ENCODE assay signal across 33 cellular contexts in genomic region chr9:130114741-130115140, GRCh38. TPM values are rescaled to one million over a fixed set of nuclear protein-coding genes. Genes with fewer than 3 reads are reported as not detected.
A peak's percentile ranks its signal among the peaks of the same experiment; 100 is the strongest.
DNase-seq lines count a peak whose midpoint lies in the region; ATAC-seq and TF ChIP-seq lines count a peak whose summit lies in the region.
"Had no signal": no experiment of that assay in that cellular context is flagged by ENCODE, and none has a peak within 500 bp of the region (broad histone marks: within the 10 kb centered on the region; RNA-seq: fewer than 3 reads in every experiment).

No MANE protein-coding gene starts in this region.

- no peaks in the 10 kb centered on the region for H3K27me3 Mint-ChIP-seq in activated CD8-positive, alpha-beta T cell treated with anti-CD3 and anti-CD28 coated beads for 36 hours
- H3K27me3 Mint-ChIP-seq in activated CD8-positive, alpha-beta T cell treated with anti-CD3 and anti-CD28 coated beads, Interleukin-2, amount 10 ng/mL, durations not matched to agents 7 days and 5 days (ENCODE audit: low read depth): no peaks in the 10 kb centered on the region
- H3K27me3 Mint-ChIP-seq: activated CD4-positive, alpha-beta T cell treated with anti-CD3 and anti-CD28 coated beads, Interleukin-2, amount 10 ng/mL, durations not matched to agents 24 days and 14 days; activated naive CD8-positive, alpha-beta T cell treated with anti-CD3 and anti-CD28 coated beads for 36 hours; activated T-cell treated with anti-CD3 and anti-CD28 coated beads, Interleukin-2, amount 50 U/mL, for 24 hours; dendritic cell treated with granulocyte-macrophage colony-stimulating factor and Interleukin-4, amounts not matched to agents 40 ng/mL and 50 ng/mL, for 4 days had no signal

- H3K4me3 Mint-ChIP-seq in activated CD8-positive, alpha-beta T cell treated with anti-CD3 and anti-CD28 coated beads for 36 hours: no peak overlapping the region
- no peak overlapping the region for H3K4me3 Mint-ChIP-seq in activated CD8-positive, alpha-beta T cell treated with anti-CD3 and anti-CD28 coated beads, Interleukin-2, amount 10 ng/mL, durations not matched to agents 7 days and 5 days
- H3K4me3 Mint-ChIP-seq: activated CD4-positive, alpha-beta T cell treated with anti-CD3 and anti-CD28 coated beads, Interleukin-2, amount 10 ng/mL, durations not matched to agents 24 days and 14 days; activated naive CD8-positive, alpha-beta T cell treated with anti-CD3 and anti-CD28 coated beads for 36 hours; activated T-cell treated with anti-CD3 and anti-CD28 coated beads, Interleukin-2, amount 50 U/mL, for 24 hours; CD14-positive monocyte; dendritic cell treated with granulocyte-macrophage colony-stimulating factor and Interleukin-4, amounts not matched to agents 40 ng/mL and 50 ng/mL, for 4 days; neural crest cell; WTC11 had no signal

- H3K9me3 ChIP-seq in mesenchymal stem cell (ENCODE audit: control insufficient read depth, low read length): no peaks in the 10 kb centered on the region
- H3K9me3 ChIP-seq in breast epithelium: no peaks in the 10 kb centered on the region
- no peaks in the 10 kb centered on the region for H3K9me3 ChIP-seq in HAP-1
- H3K9me3 ChIP-seq: ascending aorta, mucosa of descending colon, ovary, SJCRH30 had no signal

- CTCF ChIA-PET in activated CD8-positive, alpha-beta T cell treated with anti-CD3 and anti-CD28 coated beads for 36 hours (lab: Charles Lee): no interaction called here
- CTCF ChIA-PET in activated CD8-positive, alpha-beta T cell treated with anti-CD3 and anti-CD28 coated beads, Interleukin-2, amount 10 ng/mL, durations not matched to agents 7 days and 5 days (lab: Charles Lee): interaction anchor here (0.9 kb wide), 1 partner anchor 121 kb away, joined by 3 read pairs; no protein-coding TSS in a partner anchor

- in situ Hi-C loops in HAP-1 (cut with MboI; ENCODE audit: low sequenced_read_pairs): loop anchor here (25.0 kb wide), 1 partner anchor 223 kb away; no protein-coding TSS in a partner anchor

- POLR2A ChIA-PET in activated CD8-positive, alpha-beta T cell treated with anti-CD3 and anti-CD28 coated beads for 36 hours (lab: Charles Lee): interaction anchor here (1.5 kb wide), 1 partner anchor 13 kb away, joined by 4 read pairs; no protein-coding TSS in a partner anchor
- POLR2A ChIA-PET in activated CD8-positive, alpha-beta T cell treated with anti-CD3 and anti-CD28 coated beads, Interleukin-2, amount 10 ng/mL, durations not matched to agents 7 days and 5 days (lab: Charles Lee): interaction anchor here (0.6 kb wide), 1 partner anchor 197 kb away, joined by 3 read pairs; no protein-coding TSS in a partner anchor

- H3K36me3 Mint-ChIP-seq in activated CD8-positive, alpha-beta T cell treated with anti-CD3 and anti-CD28 coated beads for 36 hours (ENCODE audit: low read depth): peaks cover 16% of the 10 kb centered on the region
- peaks cover 15% of the 10 kb centered on the region for H3K36me3 Mint-ChIP-seq in activated CD8-positive, alpha-beta T cell treated with anti-CD3 and anti-CD28 coated beads, Interleukin-2, amount 10 ng/mL, durations not matched to agents 7 days and 5 days (ENCODE audit: low read depth)

- H2BK5ac ChIP-seq in mesenchymal stem cell (ENCODE audit: low read depth, low read length, poor library complexity, severe bottlenecking): no peak overlapping the region

- DNase-seq in activated CD8-positive, alpha-beta T cell treated with anti-CD3 and anti-CD28 coated beads for 36 hours: no peak
- DNase-seq in activated CD8-positive, alpha-beta T cell treated with anti-CD3 and anti-CD28 coated beads, Interleukin-2, amount 10 ng/mL, durations not matched to agents 7 days and 5 days: no peak
- DNase-seq in erythroblast (lab: John Stamatoyannopoulos, UW) (peak; percentile 37 to 41), mesenchymal stem cell (peak; percentile 38), NCI-H2227 treated with DMSO at 0.1 percent for 48 hours (lab: John Stamatoyannopoulos, UW) (no peak), breast epithelium (ENCODE audit: low spot score in 2 of 2) (no peak), HAP-1 (ENCODE audit: low spot score in 2 of 2) (no peak)
- DNase-seq: activated CD4-positive, alpha-beta T cell treated with anti-CD3 and anti-CD28 coated beads, Interleukin-2, amount 10 ng/mL, durations not matched to agents 24 days and 14 days; activated gamma-delta T cell; activated naive CD8-positive, alpha-beta T cell treated with anti-CD3 and anti-CD28 coated beads for 36 hours; activated T-cell treated with anti-CD3 and anti-CD28 coated beads, Interleukin-2, amount 50 U/mL, for 24 hours; central memory CD4-positive, alpha-beta T cell; hypothalamus; Kasumi-1; left colon; mucosa of descending colon; NCI-H146; NCI-H2107; NCI-H446; NCI-H774; ovary; retina; RPMI8226; SJCRH30; stimulated activated CD4-positive, alpha-beta T cell treated with anti-CD3 and anti-CD28 coated beads, Interleukin-1b, Interleukin-23, amount 100 ng/mL, for 48 hours; stimulated activated naive CD8-positive, alpha-beta T cell treated with anti-CD3 and anti-CD28 coated beads, Interleukin-15, Interleukin-2, amounts not matched to agents 100 U/mL and 50 U/mL, for 24 hours had no signal

- H3K9me3 Mint-ChIP-seq in activated CD8-positive, alpha-beta T cell treated with anti-CD3 and anti-CD28 coated beads for 36 hours: no peaks in the 10 kb centered on the region
- no peaks in the 10 kb centered on the region for H3K9me3 Mint-ChIP-seq in activated CD8-positive, alpha-beta T cell treated with anti-CD3 and anti-CD28 coated beads, Interleukin-2, amount 10 ng/mL, durations not matched to agents 7 days and 5 days (ENCODE audit: insufficient read depth)
- H3K9me3 Mint-ChIP-seq: activated CD4-positive, alpha-beta T cell treated with anti-CD3 and anti-CD28 coated beads, Interleukin-2, amount 10 ng/mL, durations not matched to agents 24 days and 14 days; activated naive CD8-positive, alpha-beta T cell treated with anti-CD3 and anti-CD28 coated beads for 36 hours; activated T-cell treated with anti-CD3 and anti-CD28 coated beads, Interleukin-2, amount 50 U/mL, for 24 hours; CD14-positive monocyte; dendritic cell treated with granulocyte-macrophage colony-stimulating factor and Interleukin-4, amounts not matched to agents 40 ng/mL and 50 ng/mL, for 4 days; neural crest cell; WTC11 had no signal

- no peak overlapping the region for H4K8ac ChIP-seq in mesenchymal stem cell (ENCODE audit: low read length)

- intact Hi-C loops in activated CD8-positive, alpha-beta T cell treated with anti-CD3 and anti-CD28 coated beads for 36 hours (cut with micrococcal nuclease): no loop called here
- intact Hi-C loops in breast epithelium (cut with DNase I; ENCODE audit: low total_unique reads): no loop called here

- TF ChIP-seq CTCF in activated CD8-positive, alpha-beta T cell treated with anti-CD3 and anti-CD28 coated beads for 36 hours (IDR thresholded peaks at IDR 0.05): no peak
- TF ChIP-seq CTCF in breast epithelium (IDR thresholded peaks at IDR 0.05): no peak

- peak overlapping the region; percentile 20 for H3K27ac Mint-ChIP-seq in activated CD8-positive, alpha-beta T cell treated with anti-CD3 and anti-CD28 coated beads for 36 hours
- H3K27ac Mint-ChIP-seq in activated CD8-positive, alpha-beta T cell treated with anti-CD3 and anti-CD28 coated beads, Interleukin-2, amount 10 ng/mL, durations not matched to agents 7 days and 5 days: no peak overlapping the region
- H3K27ac Mint-ChIP-seq: activated CD4-positive, alpha-beta T cell treated with anti-CD3 and anti-CD28 coated beads, Interleukin-2, amount 10 ng/mL, durations not matched to agents 24 days and 14 days; activated naive CD8-positive, alpha-beta T cell treated with anti-CD3 and anti-CD28 coated beads for 36 hours; activated T-cell treated with anti-CD3 and anti-CD28 coated beads, Interleukin-2, amount 50 U/mL, for 24 hours; dendritic cell treated with granulocyte-macrophage colony-stimulating factor and Interleukin-4, amounts not matched to agents 40 ng/mL and 50 ng/mL, for 4 days; WTC11 had no signal

- H3K18ac ChIP-seq in mesenchymal stem cell (ENCODE audit: low read depth in 1 of 2, low read length in 2 of 2): no peak overlapping the region

- ATAC-seq in activated CD8-positive, alpha-beta T cell treated with anti-CD3 and anti-CD28 coated beads for 36 hours: no peak
- ATAC-seq in activated CD8-positive, alpha-beta T cell treated with anti-CD3 and anti-CD28 coated beads, Interleukin-2, amount 10 ng/mL, durations not matched to agents 7 days and 5 days: no peak
- ATAC-seq in SK-N-SH treated with all-trans-retinoic acid at 6 μM for 48 hours: no peak
- ATAC-seq: esophagus mucosa; left colon; mucosa of descending colon; stimulated activated naive CD8-positive, alpha-beta T cell treated with anti-CD3 and anti-CD28 coated beads, Interleukin-15, Interleukin-2, amounts not matched to agents 100 U/mL and 50 U/mL, for 24 hours; WTC11 had no signal

- no peaks in the 10 kb centered on the region for H3K27me3 ChIP-seq in mesenchymal stem cell (ENCODE audit: control insufficient read depth in 1 of 2, insufficient read depth in 1 of 2, low read length in 2 of 2)
- no peaks in the 10 kb centered on the region for H3K27me3 ChIP-seq in breast epithelium
- H3K27me3 ChIP-seq in HAP-1 (ENCODE audit: low read depth): no peaks in the 10 kb centered on the region
- H3K27me3 ChIP-seq: ascending aorta, ovary, SJCRH30 had no signal

- H3K4me3 ChIP-seq in mesenchymal stem cell (ENCODE audit: insufficient read depth in 1 of 2, low read depth in 1 of 2, low read length in 2 of 2) (no peak overlapping the region), breast epithelium (no peak overlapping the region), HAP-1 (no peak overlapping the region)
- H3K4me3 ChIP-seq: ascending aorta, mucosa of descending colon, ovary, SJCRH30 had no signal

- peaks cover 13% of the 10 kb centered on the region for H3K4me1 Mint-ChIP-seq in activated CD8-positive, alpha-beta T cell treated with anti-CD3 and anti-CD28 coated beads for 36 hours (ENCODE audit: low read depth)
- H3K4me1 Mint-ChIP-seq in activated CD8-positive, alpha-beta T cell treated with anti-CD3 and anti-CD28 coated beads, Interleukin-2, amount 10 ng/mL, durations not matched to agents 7 days and 5 days (ENCODE audit: low read depth): peaks cover 7% of the 10 kb centered on the region
- H3K4me1 Mint-ChIP-seq: CD14-positive monocyte had no signal

- no peak overlapping the region for H3K23ac ChIP-seq in mesenchymal stem cell (ENCODE audit: low read length in 2 of 2)

- no peak overlapping the region for H3K4ac ChIP-seq in mesenchymal stem cell (ENCODE audit: low read depth in 1 of 2, low read length in 2 of 2)

- TF ChIP-seq POLR2A in erythroblast (IDR thresholded peaks at IDR 0.05; ENCODE audit: low read length) (no peak), breast epithelium (IDR thresholded peaks at IDR 0.05) (no peak)

- no peak overlapping the region for H3K14ac ChIP-seq in mesenchymal stem cell (ENCODE audit: low read length in 2 of 2)

- H3K36me3 ChIP-seq in mesenchymal stem cell (ENCODE audit: control insufficient read depth in 1 of 2, insufficient read depth in 2 of 2, low read depth in 1 of 2, low read length in 2 of 2): peaks cover 21 to 52% of the 10 kb centered on the region in 2 experiments
- no peaks in the 10 kb centered on the region for H3K36me3 ChIP-seq in breast epithelium
- H3K36me3 ChIP-seq in HAP-1 (replicated peaks): peaks cover 8% of the 10 kb centered on the region
- H3K36me3 ChIP-seq: ovary had no signal

- peaks cover 10% of the 10 kb centered on the region for H3K79me1 ChIP-seq in mesenchymal stem cell (replicated peaks; ENCODE audit: low read length, poor library complexity, severe bottlenecking)

- H2AFZ ChIP-seq in mesenchymal stem cell (ENCODE audit: low read depth, low read length): no peak overlapping the region

- H2BK120ac ChIP-seq in mesenchymal stem cell (ENCODE audit: low read depth, low read length): no peak overlapping the region

- H2AK5ac ChIP-seq in mesenchymal stem cell (ENCODE audit: low read length, severe bottlenecking): no peak overlapping the region

- no peak overlapping the region for H3K9ac ChIP-seq in mesenchymal stem cell (ENCODE audit: low read length)

- H2BK12ac ChIP-seq in mesenchymal stem cell (ENCODE audit: low read length in 2 of 2): no peak overlapping the region

- no peak overlapping the region for H4K91ac ChIP-seq in mesenchymal stem cell (ENCODE audit: low read length)

- no peak overlapping the region for H3K4me2 ChIP-seq in mesenchymal stem cell (ENCODE audit: low read length, poor library complexity, severe bottlenecking)

- H3K27ac ChIP-seq in mesenchymal stem cell (ENCODE audit: low read length, poor library complexity, severe bottlenecking) (no peak overlapping the region), breast epithelium (no peak overlapping the region)
- H3K27ac ChIP-seq: ascending aorta, ovary, SJCRH30 had no signal

- peaks cover 27% of the 10 kb centered on the region for H3K4me1 ChIP-seq in mesenchymal stem cell (ENCODE audit: control insufficient read depth, insufficient read depth, low read depth, low read length)
- no peaks in the 10 kb centered on the region for H3K4me1 ChIP-seq in breast epithelium
- no peaks in the 10 kb centered on the region for H3K4me1 ChIP-seq in HAP-1

- no peak overlapping the region for H2BK15ac ChIP-seq in mesenchymal stem cell (ENCODE audit: low read depth, poor library complexity, severe bottlenecking)

RNA-seq across cellular contexts. Expression of gene NCS1, which starts 57.5 kb away (rescaled TPM):
- total RNA-seq in activated CD8-positive, alpha-beta T cell treated with anti-CD3 and anti-CD28 coated beads for 36 hours: 10 to 100 TPM; 21.2 to 21.3 TPM
- 1 to 10 TPM; 3.3 TPM for total RNA-seq in activated CD8-positive, alpha-beta T cell treated with anti-CD3 and anti-CD28 coated beads, Interleukin-2, amount 10 ng/mL, durations not matched to agents 7 days and 5 days
- polyA plus RNA-seq in mesenchymal stem cell (2013, experiment 1 of 2): 38.8 TPM
- 37.7 TPM for polyA plus RNA-seq in mesenchymal stem cell (2013, experiment 2 of 2)
- total RNA-seq in breast epithelium: 1 to 10 TPM; 3.2 to 3.9 (median 3.4) TPM
- polyA plus RNA-seq: CD14-positive monocyte had no signal

Comparison
In these comparisons a context has a peak if more than half of its experiments do, and no peak if none do; other contexts are left out.
1. RNA of gene NCS1, which starts 57.5 kb away (total RNA-seq): 21.2 to 21.3 TPM in activated CD8-positive, alpha-beta T cell treated with anti-CD3 and anti-CD28 coated beads for 36 hours; 3.2 to 3.9 TPM in breast epithelium and 3.3 TPM in activated CD8-positive, alpha-beta T cell treated with anti-CD3 and anti-CD28 coated beads, Interleukin-2, amount 10 ng/mL, durations not matched to agents 7 days and 5 days; every median in the first group is over 4 times any median in the second.
2. DNase-seq: peak in erythroblast (2 of 2) and mesenchymal stem cell (single experiment); none in activated CD8-positive, alpha-beta T cell treated with anti-CD3 and anti-CD28 coated beads for 36 hours (single experiment), activated CD8-positive, alpha-beta T cell treated with anti-CD3 and anti-CD28 coated beads, Interleukin-2, amount 10 ng/mL, durations not matched to agents 7 days and 5 days (single experiment), NCI-H2227 treated with DMSO at 0.1 percent for 48 hours (single experiment), breast epithelium (0 of 2) and HAP-1 (0 of 2).